Comparison of ENCODE assay signal across 8 cellular contexts in the genomic region with DNA sequence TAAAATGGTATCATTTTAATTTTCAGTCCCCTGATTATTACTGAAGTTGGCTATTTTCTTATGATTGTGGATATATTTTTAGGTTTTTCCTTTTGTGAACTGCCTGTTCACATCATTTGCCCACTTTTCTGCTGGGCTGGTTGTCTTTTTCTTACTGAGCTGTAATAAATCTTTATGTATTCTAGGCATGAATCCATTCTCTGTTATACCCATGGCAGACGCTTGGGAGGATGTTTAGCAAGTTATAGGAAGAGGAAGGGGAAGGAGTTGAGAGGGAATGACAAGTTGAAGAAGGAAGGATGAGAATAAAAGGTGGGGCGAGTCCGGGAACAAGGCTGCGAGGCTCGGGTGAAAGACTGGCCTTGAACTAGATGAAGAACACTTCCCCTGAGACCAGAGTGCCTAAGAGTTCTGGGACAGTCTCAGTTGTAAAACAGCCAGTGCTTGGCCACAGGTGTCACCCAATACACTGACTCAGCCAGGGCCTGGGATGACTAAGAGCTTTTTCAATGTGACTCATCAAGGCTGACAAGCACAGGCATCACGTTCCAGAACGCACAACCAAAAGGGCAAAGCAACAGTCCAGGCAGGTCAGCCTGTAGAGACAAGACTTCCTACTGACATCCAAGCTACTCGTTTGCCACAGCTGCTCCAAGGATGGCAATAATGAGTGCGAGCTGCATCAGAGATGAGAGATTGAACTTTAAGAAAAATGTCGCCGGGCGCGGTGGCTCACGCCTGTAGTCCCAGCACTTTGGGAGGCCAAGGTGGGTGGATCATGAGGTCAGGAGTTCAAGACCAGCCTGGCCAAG. TPM values are rescaled to one million over a fixed set of nuclear protein-coding genes. Genes with fewer than 3 reads are reported as not detected.
DNase-seq lines count a peak whose midpoint lies in the region; ATAC-seq and TF ChIP-seq lines count a peak whose summit lies in the region.

No MANE protein-coding gene starts in this region.

- TF ChIP-seq CTCF in suprapubic skin (IDR thresholded peaks at IDR 0.05) = no peak

- H3K27me3 ChIP-seq in suprapubic skin = no peaks in the 10 kb centered on the region

- no peak for TF ChIP-seq EP300 in suprapubic skin (IDR thresholded peaks at IDR 0.05)

- no peaks in the 10 kb centered on the region for H3K36me3 ChIP-seq in suprapubic skin

- CTCF ChIA-PET in activated CD4-positive, alpha-beta T cell treated with anti-CD3 and anti-CD28 coated beads for 36 hours (lab: Charles Lee) = interaction anchor here (0.6 kb wide), 1 partner anchor 496 kb away, joined by 4 read pairs; no protein-coding TSS in a partner anchor
- CTCF ChIA-PET in activated naive CD4-positive, alpha-beta T cell treated with anti-CD3 and anti-CD28 coated beads, Interleukin-2, amount 10 ng/mL, durations not matched to agents 7 days and 5 days (lab: Charles Lee) = interaction anchor here (0.9 kb wide), 1 partner anchor 11 kb away, joined by 3 read pairs; no protein-coding TSS in a partner anchor

- no peaks in the 10 kb centered on the region for H3K27me3 Mint-ChIP-seq in activated CD4-positive, alpha-beta T cell treated with anti-CD3 and anti-CD28 coated beads for 36 hours
- peaks cover 5% of the 10 kb centered on the region for H3K27me3 Mint-ChIP-seq in activated naive CD4-positive, alpha-beta T cell treated with anti-CD3 and anti-CD28 coated beads, Interleukin-2, amount 10 ng/mL, durations not matched to agents 7 days and 5 days

- intact Hi-C loops in activated CD4-positive, alpha-beta T cell treated with anti-CD3 and anti-CD28 coated beads for 36 hours (cut with DNase I, micrococcal nuclease) = loop anchor here in 1 of 2 experiments (1.0 to 2.0 kb wide), 3 partner anchors 24 to 79 kb away; a partner anchor contains a TSS

- no peak overlapping the region for H3K4me3 ChIP-seq in suprapubic skin

- H3K4me3 Mint-ChIP-seq in activated CD4-positive, alpha-beta T cell treated with anti-CD3 and anti-CD28 coated beads for 36 hours = no peak overlapping the region
- no peak overlapping the region for H3K4me3 Mint-ChIP-seq in activated naive CD4-positive, alpha-beta T cell treated with anti-CD3 and anti-CD28 coated beads, Interleukin-2, amount 10 ng/mL, durations not matched to agents 7 days and 5 days

- no peaks in the 10 kb centered on the region for H3K9me3 ChIP-seq in suprapubic skin

- H3K4me1 ChIP-seq in suprapubic skin = peaks cover 9% of the 10 kb centered on the region

- WGBS in suprapubic skin = 54% methylated on average over 14 of the region's 14 CpGs

- peak; percentile 100 for ATAC-seq in activated CD4-positive, alpha-beta T cell treated with anti-CD3 and anti-CD28 coated beads for 36 hours
- peak; percentile 87 for ATAC-seq in HG02759 (IDR thresholded peaks at IDR 0.05; ENCODE audit: unreplicated experiment)

- peak overlapping the region; percentile 8 for H3K27ac Mint-ChIP-seq in activated CD4-positive, alpha-beta T cell treated with anti-CD3 and anti-CD28 coated beads for 36 hours
- H3K27ac Mint-ChIP-seq in activated naive CD4-positive, alpha-beta T cell treated with anti-CD3 and anti-CD28 coated beads, Interleukin-2, amount 10 ng/mL, durations not matched to agents 7 days and 5 days = no peak overlapping the region

- H3K9me3 Mint-ChIP-seq in activated CD4-positive, alpha-beta T cell treated with anti-CD3 and anti-CD28 coated beads for 36 hours (ENCODE audit: low read depth) = peaks cover 2% of the 10 kb centered on the region
- no peaks in the 10 kb centered on the region for H3K9me3 Mint-ChIP-seq in activated naive CD4-positive, alpha-beta T cell treated with anti-CD3 and anti-CD28 coated beads, Interleukin-2, amount 10 ng/mL, durations not matched to agents 7 days and 5 days

- H3K27ac ChIP-seq in suprapubic skin = peak overlapping the region; percentile 6

- no peaks in the 10 kb centered on the region for H3K36me3 Mint-ChIP-seq in activated CD4-positive, alpha-beta T cell treated with anti-CD3 and anti-CD28 coated beads for 36 hours (ENCODE audit: low read depth)
- H3K36me3 Mint-ChIP-seq in activated naive CD4-positive, alpha-beta T cell treated with anti-CD3 and anti-CD28 coated beads, Interleukin-2, amount 10 ng/mL, durations not matched to agents 7 days and 5 days = no peaks in the 10 kb centered on the region

- POLR2A ChIA-PET in activated CD4-positive, alpha-beta T cell treated with anti-CD3 and anti-CD28 coated beads for 36 hours (lab: Charles Lee) = no interaction called here

- DNase-seq in activated CD4-positive, alpha-beta T cell treated with anti-CD3 and anti-CD28 coated beads for 36 hours = peak; percentile 85
- DNase-seq in activated CD4-positive, alpha-beta T cell treated with anti-CD3 and anti-CD28 coated beads, Interleukin-2, amount 50 U/mL, for 1 hour = no peak
- DNase-seq in NCI-H69 (lab: John Stamatoyannopoulos, UW) = peak; percentile 39
- DNase-seq in activated naive CD4-positive, alpha-beta T cell treated with anti-CD3 and anti-CD28 coated beads, Interleukin-2, amount 10 ng/mL, durations not matched to agents 7 days and 5 days = peak; percentile 31
- DNase-seq in kidney tubule cell (ENCODE audit: low spot score) = peak; percentile 97
- DNase-seq in suprapubic skin (ENCODE audit: low spot score in 2 of 2) = no peak
- no peak for DNase-seq in cerebellar nuclear complex (lab: John Stamatoyannopoulos, UW)

- no peak for TF ChIP-seq POLR2A in suprapubic skin (IDR thresholded peaks at IDR 0.05)

- peaks cover 8% of the 10 kb centered on the region for H3K4me1 Mint-ChIP-seq in activated CD4-positive, alpha-beta T cell treated with anti-CD3 and anti-CD28 coated beads for 36 hours
- H3K4me1 Mint-ChIP-seq in activated naive CD4-positive, alpha-beta T cell treated with anti-CD3 and anti-CD28 coated beads, Interleukin-2, amount 10 ng/mL, durations not matched to agents 7 days and 5 days = peaks cover 2% of the 10 kb centered on the region

RNA-seq across cellular contexts. Expression of a gene that starts 35.2 kb away (rescaled TPM):
- total RNA-seq in activated CD4-positive, alpha-beta T cell treated with anti-CD3 and anti-CD28 coated beads for 36 hours = 10 to 100 TPM; 19.2 to 22.7 TPM
- total RNA-seq in suprapubic skin = 1 to 10 TPM; 6.0 to 8.5 (median 8.3) TPM

RNA-seq across cellular contexts. Expression of a gene that starts 48.8 kb away (rescaled TPM):
- total RNA-seq in activated CD4-positive, alpha-beta T cell treated with anti-CD3 and anti-CD28 coated beads for 36 hours = 10 to 100 TPM; 24.9 to 25.6 TPM
- total RNA-seq in suprapubic skin = 10 to 100 TPM; 32.2 to 54.4 (median 42.8) TPM

Comparison
In these comparisons a context has a peak if more than half of its experiments do, and no peak if none do; other contexts are left out.
1. DNase-seq: peak in activated CD4-positive, alpha-beta T cell treated with anti-CD3 and anti-CD28 coated beads for 36 hours (single experiment), NCI-H69 (single experiment), activated naive CD4-positive, alpha-beta T cell treated with anti-CD3 and anti-CD28 coated beads, Interleukin-2, amount 10 ng/mL, durations not matched to agents 7 days and 5 days (single experiment) and kidney tubule cell (single experiment); none in activated CD4-positive, alpha-beta T cell treated with anti-CD3 and anti-CD28 coated beads, Interleukin-2, amount 50 U/mL, for 1 hour (single experiment), suprapubic skin (0 of 2) and cerebellar nuclear complex (0 of 2).